In genomic region chr13:44063467-44063866, GRCh38 we compare ENCODE assay signal across 33 cellular contexts.
"Had no signal": no experiment of that assay in that cellular context is flagged by ENCODE, and none has a peak within 500 bp of the region (broad histone marks: within the 10 kb centered on the region; RNA-seq: fewer than 3 reads in every experiment).

No MANE protein-coding gene starts in this region.

- DNase-seq: Karpas-422, Kasumi-1, MG63, MM.1S, MV-4-11, NCI-H1048, NCI-H1092, NCI-H1092 treated with DMSO at 0.1 percent for 48 hours, NCI-H1105, NCI-H1105 treated with DMSO at 0.1 percent for 48 hours, NCI-H1417, NCI-H1417 treated with DMSO at 0.1 percent for 48 hours, NCI-H1436, NCI-H1436 treated with DMSO at 0.1 percent for 48 hours, NCI-H146, NCI-H1694, NCI-H187, NCI-H187 treated with DMSO at 0.1 percent for 48 hours, NCI-H1930, NCI-H2029, NCI-H2029 treated with DMSO at 0.1 percent for 48 hours, NCI-H2081, NCI-H2081 treated with DMSO at 0.1 percent for 48 hours, NCI-H2107, NCI-H2171, NCI-H2171 treated with DMSO at 0.1 percent for 48 hours, NCI-H2227 treated with DMSO at 0.1 percent for 48 hours, NCI-H226, NCI-H345, NCI-H446 treated with DMSO at 0.1 percent for 48 hours, NCI-H510A, NCI-H510A treated with DMSO at 0.1 percent for 48 hours, NCI-H524 had no signal

- H3K4me3 ChIP-seq: MG63 had no signal

- H3K27me3 ChIP-seq: MG63 had no signal

- H3K9me3 ChIP-seq: MG63 had no signal

- H3K36me3 ChIP-seq: MG63 had no signal
